28 cellular contexts compared by ENCODE assay signal in genomic region chr7:12772768-12773167, GRCh38.
"Had no signal": no experiment of that assay in that cellular context is flagged by ENCODE, and none has a peak within 500 bp of the region (broad histone marks: within the 10 kb centered on the region; RNA-seq: fewer than 3 reads in every experiment).

No MANE protein-coding gene starts in this region.

- H3K4me2 ChIP-seq: neural progenitor cell had no signal

- H3K9ac ChIP-seq: neural progenitor cell, parathyroid adenoma had no signal

- FAIRE-seq: small intestine, urothelium cell line had no signal

- H3K9me3 ChIP-seq: neutrophil, psoas muscle, right lobe of liver, sigmoid colon, thoracic aorta, thyroid gland, tibial nerve, upper lobe of left lung, vagina had no signal

- H3K36me3 ChIP-seq: neural progenitor cell, neutrophil, right lobe of liver, sigmoid colon, stomach, thoracic aorta, thyroid gland, tibial nerve, upper lobe of left lung, vagina had no signal

- DNase-seq: naive thymus-derived CD8-positive, alpha-beta T cell; nephron progenitor cell; nucleus accumbens; posterior cingulate gyrus; psoas muscle; right cardiac atrium; right lobe of liver; sigmoid colon; small intestine; stimulated activated CD4-positive, alpha-beta T cell treated with anti-CD3 and anti-CD28 coated beads, Interleukin-15, amount 100 ng/mL, for 24 hours; stimulated activated CD4-positive, alpha-beta T cell treated with anti-CD3 and anti-CD28 coated beads, Interleukin-2, amount 100 ng/mL, for 24 hours; stimulated activated CD4-positive, alpha-beta T cell treated with anti-CD3 and anti-CD28 coated beads, Interleukin-2, amount 100 ng/mL, for 48 hours; stimulated activated CD4-positive, alpha-beta T cell treated with anti-CD3 and anti-CD28 coated beads, Interleukin-4, amount 100 ng/mL, for 24 hours; stimulated activated naive B cell treated with anti-CD40 and anti-IgM and Interleukin-4, amounts not matched to agents 10 μg/mL and 1 μg/mL and 100 μg/mL, for 72 hours; stimulated activated naive CD4-positive, alpha-beta T cell treated with Interleukin-2 at 50 U/mL for 16 hours; stomach; thyroid gland; trophoblast cell; upper lobe of left lung had no signal

- H2AFZ ChIP-seq: neural progenitor cell, parathyroid adenoma had no signal

- ATAC-seq: naive thymus-derived CD8-positive, alpha-beta T cell; natural killer cell treated with Interleukin-12 subunit alpha and Interleukin-12 subunit beta and Interleukin-15 and Interleukin-18, amount 100 ng/mL, for 72 hours; psoas muscle; right cardiac atrium; right lobe of liver; stimulated activated effector memory CD8-positive, alpha-beta T cell treated with anti-CD3 and anti-CD28 coated beads, Interleukin-12 subunit alpha, Interleukin-12 subunit beta, amount 100 ng/mL, for 72 hours; stimulated activated naive B cell treated with anti-CD40 and anti-IgM and Interleukin-4, amounts not matched to agents 10 μg/mL and 1 μg/mL and 100 μg/mL, for 72 hours had no signal

- H3K79me2 ChIP-seq: parathyroid adenoma had no signal

- H3K4me1 ChIP-seq: parathyroid adenoma had no signal

- H3K27ac ChIP-seq: neural progenitor cell, neutrophil, parathyroid adenoma, psoas muscle, right lobe of liver, sigmoid colon, stomach, thoracic aorta, thyroid gland, upper lobe of left lung, vagina had no signal

- H3K4me3 ChIP-seq: neural progenitor cell, psoas muscle, right lobe of liver, sigmoid colon, stomach, thoracic aorta, thyroid gland, tibial nerve, upper lobe of left lung, vagina had no signal

- H3K27me3 ChIP-seq: neural progenitor cell, neutrophil, right lobe of liver, sigmoid colon, stomach, thyroid gland, tibial nerve, upper lobe of left lung, vagina had no signal
